8 cellular contexts compared by ENCODE assay signal in the genomic region with DNA sequence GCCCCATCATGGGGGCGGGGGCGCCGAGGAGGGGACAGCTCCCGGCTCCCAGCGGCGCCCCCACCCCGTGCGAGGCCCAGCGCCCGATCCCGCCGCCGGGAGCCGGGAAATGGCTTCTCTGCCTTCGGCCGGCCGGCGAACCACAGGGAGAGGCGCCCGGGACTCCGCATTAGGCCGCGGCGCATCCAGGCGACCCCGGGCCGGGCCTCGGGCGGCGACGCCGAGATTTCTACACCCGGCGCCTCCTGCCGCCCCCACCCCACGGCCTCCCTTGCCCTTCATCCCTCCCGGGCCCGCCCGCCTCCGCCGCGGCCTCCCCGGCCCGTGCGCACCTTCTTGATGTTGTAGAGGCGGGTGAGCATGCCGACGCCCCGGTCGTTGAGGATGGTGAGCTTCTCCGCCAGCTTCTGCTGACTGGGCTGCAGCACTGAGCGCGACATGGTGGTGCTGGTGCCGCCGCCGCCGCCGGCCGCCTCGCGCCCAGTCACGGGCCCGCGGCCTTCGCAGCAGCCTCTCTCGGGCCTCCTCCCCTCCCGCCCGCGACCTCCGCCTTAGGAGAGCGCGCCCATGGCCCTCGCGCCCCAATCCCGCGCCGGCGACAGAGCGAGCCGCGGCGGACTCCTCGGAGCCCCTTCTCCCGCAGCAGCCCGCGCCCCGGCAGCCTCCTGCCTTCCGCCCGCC. TPM values are rescaled to one million over a fixed set of nuclear protein-coding genes. Genes with fewer than 3 reads are reported as not detected.
DNase-seq lines count a peak whose midpoint lies in the region; ATAC-seq and TF ChIP-seq lines count a peak whose summit lies in the region.

No MANE protein-coding gene starts in this region.

- ATAC-seq in GM23338 = peak; percentile 47
- ATAC-seq in activated T-cell treated with anti-CD3 and anti-CD28 coated beads, Interleukin-2, amount 50 U/mL, for 72 hours (replicated peaks in 1 of 2) = peak; percentile 62 to 69

- no peaks in the 10 kb centered on the region for H3K9me3 ChIP-seq in MM.1S (replicated peaks; ENCODE audit: insufficient read depth, low read length)
- no peaks in the 10 kb centered on the region for H3K9me3 ChIP-seq in neural progenitor cell (ENCODE audit: low read depth)
- no peaks in the 10 kb centered on the region for H3K9me3 ChIP-seq in tibial artery

- H2AFZ ChIP-seq in GM23338 (no peak overlapping the region), MM.1S (ENCODE audit: low read length) (peak overlapping the region; percentile 44), neural progenitor cell (replicated peaks) (peak overlapping the region; percentile 70)

- H3K27me3 ChIP-seq in GM23338 (ENCODE audit: insufficient read depth) = peaks cover 9% of the 10 kb centered on the region
- H3K27me3 ChIP-seq in MM.1S (replicated peaks; ENCODE audit: insufficient read depth, low read length) = peaks cover 89% of the 10 kb centered on the region
- peaks cover 21% of the 10 kb centered on the region for H3K27me3 ChIP-seq in neural progenitor cell
- H3K27me3 ChIP-seq in tibial artery = no peaks in the 10 kb centered on the region

- H3K27ac ChIP-seq in GM23338 (ENCODE audit: low read depth) (peak overlapping the region; percentile 78), MM.1S (ENCODE audit: low read length) (no peak overlapping the region), neural progenitor cell (peak overlapping the region; percentile 99), tibial artery (peak overlapping the region; percentile 99 to 100)

- TF ChIP-seq CTCF in GM23338 (conservative IDR thresholded peaks at IDR 0.05; ENCODE audit: low read depth in 2 of 2) = no peak
- no peak for TF ChIP-seq CTCF in MM.1S (IDR thresholded peaks at IDR 0.05; ENCODE audit: low read length)
- TF ChIP-seq CTCF in neural progenitor cell (IDR thresholded peaks at IDR 0.05) = no peak
- TF ChIP-seq CTCF in tibial artery (IDR thresholded peaks at IDR 0.05) = no peak

- DNase-seq in NCI-H1417 (lab: John Stamatoyannopoulos, UW) (peak; percentile 52 to 94 (median 82)), NCI-H1417 treated with DMSO at 0.1 percent for 48 hours (lab: John Stamatoyannopoulos, UW) (no peak), GM23338 (ENCODE audit: low spot score) (peak; percentile 54), MM.1S (peak; percentile 52), fibroblast of peridontal ligament (ENCODE audit: extremely low read depth) (peak; percentile 14), neural progenitor cell (ENCODE audit: low spot score) (peak; percentile 76), tibial artery (peak; percentile 35 to 70)
- peak; percentile 55 to 61 for DNase-seq in activated T-cell treated with anti-CD3 and anti-CD28 coated beads, Interleukin-2, amount 50 U/mL, for 72 hours

- H3K9me2 ChIP-seq in GM23338 (ENCODE audit: insufficient read depth) (no peaks in the 10 kb centered on the region), MM.1S (replicated peaks; ENCODE audit: insufficient read depth, low read length) (no peaks in the 10 kb centered on the region)

- H3K9me3 Mint-ChIP-seq in GM23338 (0 out of 3 replicates have a peak, but pooled peaks cover 2% of the 10 kb centered on the region), neural progenitor cell (no peaks in the 10 kb centered on the region)
- no peaks in the 10 kb centered on the region for H3K9me3 Mint-ChIP-seq in activated T-cell treated with anti-CD3 and anti-CD28 coated beads, Interleukin-2, amount 50 U/mL, for 72 hours

- intact Hi-C loops in tibial artery (cut with DNase I; ENCODE audit: low total_unique reads) = no loop called here

- peaks cover 8% of the 10 kb centered on the region; the same call in 1 of the 2 replicates for H4K20me1 ChIP-seq in GM23338 (replicated peaks; ENCODE audit: insufficient read depth)
- H4K20me1 ChIP-seq in MM.1S (ENCODE audit: insufficient read depth, low read length) = peaks cover 19% of the 10 kb centered on the region
- H4K20me1 ChIP-seq in neural progenitor cell (ENCODE audit: low read depth) = peaks cover 44% of the 10 kb centered on the region

- peak overlapping the region; percentile 61 for H3K4me3 ChIP-seq in GM23338
- peak overlapping the region; percentile 57 for H3K4me3 ChIP-seq in MM.1S (ENCODE audit: low read length)
- H3K4me3 ChIP-seq in neural progenitor cell = peak overlapping the region; percentile 97
- H3K4me3 ChIP-seq in tibial artery = peak overlapping the region; percentile 84 to 97

- H3K79me2 ChIP-seq in GM23338 (replicated peaks; ENCODE audit: insufficient read depth) = peaks cover 47% of the 10 kb centered on the region
- H3K79me2 ChIP-seq in MM.1S (ENCODE audit: low read length) = no peaks in the 10 kb centered on the region
- peaks cover 53% of the 10 kb centered on the region for H3K79me2 ChIP-seq in neural progenitor cell (ENCODE audit: low read depth)

- H3K4me1 ChIP-seq in GM23338 (ENCODE audit: insufficient read depth) (peaks cover 41% of the 10 kb centered on the region), MM.1S (ENCODE audit: low read length) (peaks cover 7% of the 10 kb centered on the region), neural progenitor cell (peaks cover 35% of the 10 kb centered on the region), tibial artery (peaks cover 0 to 48% (median 24%) of the 10 kb centered on the region in 4 donors)

- peak overlapping the region; percentile 89 for H3K4me3 Mint-ChIP-seq in GM23338
- peak overlapping the region; percentile 84 to 92 for H3K4me3 Mint-ChIP-seq in activated T-cell treated with anti-CD3 and anti-CD28 coated beads, Interleukin-2, amount 50 U/mL, for 72 hours
- peak overlapping the region; percentile 95 for H3K4me3 Mint-ChIP-seq in neural progenitor cell

- peak overlapping the region; percentile 80 for H3K4me2 ChIP-seq in GM23338
- H3K4me2 ChIP-seq in MM.1S (ENCODE audit: low read depth, low read length) = peak overlapping the region; percentile 77
- peak overlapping the region; percentile 88 for H3K4me2 ChIP-seq in neural progenitor cell

- peaks cover 3% of the 10 kb centered on the region; the same call in 1 of the 3 replicates for H3K36me3 Mint-ChIP-seq in GM23338 (ENCODE audit: low read depth)
- no peaks in the 10 kb centered on the region for H3K36me3 Mint-ChIP-seq in activated T-cell treated with anti-CD3 and anti-CD28 coated beads, Interleukin-2, amount 50 U/mL, for 72 hours (ENCODE audit: insufficient read depth in 2 of 2)
- H3K36me3 Mint-ChIP-seq in neural progenitor cell = no peaks in the 10 kb centered on the region

- no peaks in the 10 kb centered on the region for H3K36me3 ChIP-seq in GM23338 (ENCODE audit: insufficient read depth)
- no peaks in the 10 kb centered on the region for H3K36me3 ChIP-seq in MM.1S (replicated peaks; ENCODE audit: insufficient read depth, low read length)
- no peaks in the 10 kb centered on the region for H3K36me3 ChIP-seq in neural progenitor cell
- no peaks in the 10 kb centered on the region for H3K36me3 ChIP-seq in tibial artery

- H3K9ac ChIP-seq in MM.1S (ENCODE audit: low read length) (no peak overlapping the region), neural progenitor cell (peak overlapping the region; percentile 95)

- H3K4me1 Mint-ChIP-seq in GM23338 = peaks cover 41% of the 10 kb centered on the region
- peaks cover 22% of the 10 kb centered on the region for H3K4me1 Mint-ChIP-seq in activated T-cell treated with anti-CD3 and anti-CD28 coated beads, Interleukin-2, amount 50 U/mL, for 72 hours (ENCODE audit: low read depth)
- H3K4me1 Mint-ChIP-seq in neural progenitor cell = peaks cover 28% of the 10 kb centered on the region

- peaks cover 4% of the 10 kb centered on the region for H3K27me3 Mint-ChIP-seq in GM23338 (ENCODE audit: insufficient read depth, low read depth, poor library complexity)
- H3K27me3 Mint-ChIP-seq in activated T-cell treated with anti-CD3 and anti-CD28 coated beads, Interleukin-2, amount 50 U/mL, for 72 hours (ENCODE audit: low read depth) = peaks cover 83% of the 10 kb centered on the region
- H3K27me3 Mint-ChIP-seq in neural progenitor cell (ENCODE audit: insufficient read depth, low read depth) = peaks cover 2% of the 10 kb centered on the region

- H3F3A ChIP-seq in GM23338 (replicated peaks; ENCODE audit: low read depth) = no peaks in the 10 kb centered on the region
- peaks cover 9% of the 10 kb centered on the region; the same call in 1 of the 2 replicates for H3F3A ChIP-seq in MM.1S (ENCODE audit: insufficient read depth, low read length)
- H3F3A ChIP-seq in neural progenitor cell (ENCODE audit: low read depth) = peaks cover 10% of the 10 kb centered on the region

- peak overlapping the region; percentile 16; the same call in 1 of the 2 replicates for H3K27ac Mint-ChIP-seq in GM23338
- H3K27ac Mint-ChIP-seq in activated T-cell treated with anti-CD3 and anti-CD28 coated beads, Interleukin-2, amount 50 U/mL, for 72 hours = no peak overlapping the region
- no peak overlapping the region for H3K27ac Mint-ChIP-seq in neural progenitor cell

TF ChIP-seq in GM23338, 12 proteins besides CTCF, POLR2A, EP300 and RAD21 (continues in another document):
- no peak; the same call in 1 of the 2 replicates for TF ChIP-seq POLR2AphosphoS5 (IDR thresholded peaks at IDR 0.05; ENCODE audit: low read depth)
- no peak for TF ChIP-seq ZNF331 (CRISPR knock-in tag; IDR thresholded peaks at IDR 0.05; ENCODE audit: low read depth)
- TF ChIP-seq EZH2phosphoT487 (IDR thresholded peaks at IDR 0.05; ENCODE audit: unreplicated experiment) = no peak
- TF ChIP-seq, protein P1, sequence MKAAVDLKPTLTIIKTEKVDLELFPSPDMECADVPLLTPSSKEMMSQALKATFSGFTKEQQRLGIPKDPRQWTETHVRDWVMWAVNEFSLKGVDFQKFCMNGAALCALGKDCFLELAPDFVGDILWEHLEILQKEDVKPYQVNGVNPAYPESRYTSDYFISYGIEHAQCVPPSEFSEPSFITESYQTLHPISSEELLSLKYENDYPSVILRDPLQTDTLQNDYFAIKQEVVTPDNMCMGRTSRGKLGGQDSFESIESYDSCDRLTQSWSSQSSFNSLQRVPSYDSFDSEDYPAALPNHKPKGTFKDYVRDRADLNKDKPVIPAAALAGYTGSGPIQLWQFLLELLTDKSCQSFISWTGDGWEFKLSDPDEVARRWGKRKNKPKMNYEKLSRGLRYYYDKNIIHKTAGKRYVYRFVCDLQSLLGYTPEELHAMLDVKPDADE (IDR thresholded peaks at IDR 0.05) = no peak

RNA-seq across cellular contexts. Expression of a gene that starts 0.5 kb away (rescaled TPM):
- total RNA-seq in GM23338 (2014; rRNA removed; shearing (Covaris generic)) = 157 and 179 TPM in 2 replicates
- 53.8 and 61.7 TPM in 2 replicates for polyA plus RNA-seq in GM23338 (2016; fragmentation: Nextera tagmentation; extraction: Ambion mirVana)
- total RNA-seq in activated T-cell treated with anti-CD3 and anti-CD28 coated beads, Interleukin-2, amount 50 U/mL, for 72 hours = 10 to 100 TPM in 1 of 2 donors, 1 to 10 TPM in 1; 9.3 to 12.4 TPM
- 119 and 164 TPM in 2 replicates for total RNA-seq in neural progenitor cell (ENCODE audit: low replicate concordance)

RNA-seq across cellular contexts. Expression of a gene that starts 40.7 kb away (rescaled TPM):
- total RNA-seq in GM23338 (2014; rRNA removed; shearing (Covaris generic)) = 0.97 and 2.8 TPM in 2 replicates
- 1.9 TPM in 2 replicates for polyA plus RNA-seq in GM23338 (2016; fragmentation: Nextera tagmentation; extraction: Ambion mirVana)
- 1 to 10 TPM; 2.8 TPM for total RNA-seq in activated T-cell treated with anti-CD3 and anti-CD28 coated beads, Interleukin-2, amount 50 U/mL, for 72 hours
- total RNA-seq in neural progenitor cell (ENCODE audit: low replicate concordance) = 3.5 and 6.7 TPM in 2 replicates
